In genomic region chr7:11212816-11213215, GRCh38 we compare ENCODE assay signal across 8 cellular contexts.
DNase-seq lines count a peak whose midpoint lies in the region; ATAC-seq lines count a peak whose summit lies in the region.
"Had no signal": no experiment of that assay in that cellular context is flagged by ENCODE, and none has a peak within 500 bp of the region (broad histone marks: within the 10 kb centered on the region; RNA-seq: fewer than 3 reads in every experiment).

No MANE protein-coding gene starts in this region.

- no peaks in the 10 kb centered on the region for H3K9me3 ChIP-seq in neuron (ENCODE audit: low read length)
- H3K9me3 ChIP-seq: sigmoid colon had no signal

- no peaks in the 10 kb centered on the region for H3K27me3 ChIP-seq in neuron (ENCODE audit: insufficient read depth, low read length)
- H3K27me3 ChIP-seq: sigmoid colon had no signal

- ATAC-seq in HG03439 (IDR thresholded peaks at IDR 0.05; ENCODE audit: unreplicated experiment) (no peak), GM19463 (IDR thresholded peaks at IDR 0.05; ENCODE audit: unreplicated experiment) (no peak)

- no peaks in the 10 kb centered on the region for H3K4me1 ChIP-seq in neuron (ENCODE audit: insufficient read depth, low read length)

- peak; percentile 79 for DNase-seq in EH (ENCODE audit: low read depth)
- DNase-seq in NCI-H1105 (lab: John Stamatoyannopoulos, UW) = peak; percentile 32
- peak; percentile 56 for DNase-seq in dedifferentiated amniotic fluid mesenchymal stem cell (ENCODE audit: extremely low spot score)
- no peak for DNase-seq in NCI-H1694 (lab: John Stamatoyannopoulos, UW)

- H2AFZ ChIP-seq in neuron (ENCODE audit: low read depth, low read length) = peak overlapping the region; percentile 26

- no peak overlapping the region for H3K4me3 ChIP-seq in neuron (ENCODE audit: low read length)
- H3K4me3 ChIP-seq: sigmoid colon had no signal

- no peaks in the 10 kb centered on the region for H3K36me3 ChIP-seq in neuron (ENCODE audit: insufficient read depth, low read length)
- H3K36me3 ChIP-seq: sigmoid colon had no signal
